8 cellular contexts compared by ENCODE assay signal in the genomic region with DNA sequence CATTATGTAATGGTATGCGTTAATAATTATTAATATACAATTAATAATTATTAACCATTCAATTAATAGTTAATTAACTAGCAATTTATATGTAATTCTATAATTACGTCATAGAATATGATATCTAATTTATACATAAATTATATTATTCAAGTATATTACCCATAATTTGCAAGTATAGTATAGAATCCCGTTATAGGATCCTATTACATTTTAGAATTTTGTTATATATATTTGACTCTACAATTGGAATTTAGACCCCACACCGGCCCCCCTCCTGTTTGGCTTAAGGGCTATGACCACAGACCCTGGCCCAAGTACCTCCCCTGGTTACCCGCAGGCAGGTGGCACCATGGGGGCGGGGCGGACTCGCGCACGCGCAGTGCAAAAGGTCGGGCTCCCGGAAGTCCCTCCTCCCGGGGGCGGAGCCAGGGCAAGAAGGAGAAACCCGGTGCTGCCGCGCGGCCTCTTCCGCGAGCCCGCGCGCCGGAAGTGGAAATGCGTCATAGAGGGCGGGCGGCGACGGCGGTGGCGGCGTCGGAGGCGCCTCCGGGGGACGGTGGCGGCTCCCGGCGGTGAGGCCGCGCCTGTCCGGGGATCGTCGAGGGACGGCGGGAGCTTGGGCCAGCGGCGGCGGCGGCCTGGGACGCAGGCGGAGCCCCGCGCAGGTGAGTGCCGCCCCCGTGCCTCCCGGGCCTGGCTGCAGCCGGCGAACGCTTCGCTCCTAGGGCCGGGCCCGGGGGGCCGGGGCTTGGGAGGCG. TPM values are rescaled to one million over a fixed set of nuclear protein-coding genes. Genes with fewer than 3 reads are reported as not detected.
DNase-seq lines count a peak whose midpoint lies in the region; ATAC-seq and TF ChIP-seq lines count a peak whose summit lies in the region.

A gene with protein sequence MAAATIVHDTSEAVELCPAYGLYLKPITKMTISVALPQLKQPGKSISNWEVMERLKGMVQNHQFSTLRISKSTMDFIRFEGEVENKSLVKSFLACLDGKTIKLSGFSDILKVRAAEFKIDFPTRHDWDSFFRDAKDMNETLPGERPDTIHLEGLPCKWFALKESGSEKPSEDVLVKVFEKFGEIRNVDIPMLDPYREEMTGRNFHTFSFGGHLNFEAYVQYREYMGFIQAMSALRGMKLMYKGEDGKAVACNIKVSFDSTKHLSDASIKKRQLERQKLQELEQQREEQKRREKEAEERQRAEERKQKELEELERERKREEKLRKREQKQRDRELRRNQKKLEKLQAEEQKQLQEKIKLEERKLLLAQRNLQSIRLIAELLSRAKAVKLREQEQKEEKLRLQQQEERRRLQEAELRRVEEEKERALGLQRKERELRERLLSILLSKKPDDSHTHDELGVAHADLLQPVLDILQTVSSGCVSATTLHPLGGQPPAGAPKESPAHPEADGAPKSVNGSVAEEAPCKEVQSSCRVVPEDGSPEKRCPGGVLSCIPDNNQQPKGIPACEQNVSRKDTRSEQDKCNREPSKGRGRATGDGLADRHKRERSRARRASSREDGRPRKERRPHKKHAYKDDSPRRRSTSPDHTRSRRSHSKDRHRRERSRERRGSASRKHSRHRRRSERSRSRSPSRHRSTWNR (plus strand): TSS at position 503 of the 761 bp plus-strand sequence. CDS start 1,859 bp downstream, outside the sequence.

- H3K27ac ChIP-seq in caudate nucleus (ENCODE audit: low read depth, low read length), result no peak within 1 kb of the TSS

- H3K4me3 Mint-ChIP-seq in activated B cell treated with CpG ODN at 0.5 μM for 24 hours, result peak within 1 kb of the TSS; percentile 91

- POLR2A ChIA-PET in activated B cell treated with CpG ODN at 0.5 μM for 24 hours (lab: Charles Lee), result no interaction called here

- H3K4me1 Mint-ChIP-seq in activated B cell treated with CpG ODN at 0.5 μM for 24 hours, result peaks cover 51% of the 10 kb centered on the region

- DNase-seq in AG08395 (ENCODE audit: low spot score), result peak; percentile 99
- peak; percentile 93 for DNase-seq in NCI-H345 (lab: John Stamatoyannopoulos, UW)
- peak; percentile 100 for DNase-seq in activated B cell treated with CpG ODN at 0.5 μM for 24 hours
- DNase-seq in caudate nucleus (lab: John Stamatoyannopoulos, UW), result peak; percentile 59 to 99 (median 93)
- peak; percentile 96 for DNase-seq in inferior parietal cortex (ENCODE audit: extremely low spot score)
- peak; percentile 73 for DNase-seq in smooth muscle cell of the brain vasculature (ENCODE audit: low read depth, low spot score)

- H3K27ac Mint-ChIP-seq in activated B cell treated with CpG ODN at 0.5 μM for 24 hours, result peak within 1 kb of the TSS; percentile 83

- no peak for TF ChIP-seq CTCF in activated B cell treated with CpG ODN at 0.5 μM for 24 hours (IDR thresholded peaks at IDR 0.05)

- no peaks in the 10 kb centered on the region for H3K27me3 Mint-ChIP-seq in activated B cell treated with CpG ODN at 0.5 μM for 24 hours

- H3K36me3 Mint-ChIP-seq in activated B cell treated with CpG ODN at 0.5 μM for 24 hours (ENCODE audit: low read depth), result peaks cover 40% of the 10 kb centered on the region

- H3K9me3 Mint-ChIP-seq in activated B cell treated with CpG ODN at 0.5 μM for 24 hours, result no peaks in the 10 kb centered on the region

- CTCF ChIA-PET in activated B cell treated with CpG ODN at 0.5 μM for 24 hours (lab: Charles Lee), result no interaction called here

- intact Hi-C loops in activated B cell treated with CpG ODN at 0.5 μM for 24 hours (cut with micrococcal nuclease), result loop anchor here (1.0 to 5.0 kb wide), 11 partner anchors 54 to 1106 kb away; a partner anchor contains a TSS

- peak; percentile 84 for ATAC-seq in GM19023 (IDR thresholded peaks at IDR 0.05; ENCODE audit: unreplicated experiment)
- peak; percentile 88 for ATAC-seq in HG03196 (IDR thresholded peaks at IDR 0.05; ENCODE audit: unreplicated experiment)
- ATAC-seq in activated B cell treated with CpG ODN at 0.5 μM for 24 hours (ENCODE audit: low read depth), result peak; percentile 84

RNA-seq across cellular contexts. Expression of the gene that starts here (rescaled TPM):
- total RNA-seq in activated B cell treated with CpG ODN at 0.5 μM for 24 hours, result 75.7 and 84.7 TPM in 2 replicates
